Comparison of ENCODE assay signal across 36 cellular contexts in the genomic region with DNA sequence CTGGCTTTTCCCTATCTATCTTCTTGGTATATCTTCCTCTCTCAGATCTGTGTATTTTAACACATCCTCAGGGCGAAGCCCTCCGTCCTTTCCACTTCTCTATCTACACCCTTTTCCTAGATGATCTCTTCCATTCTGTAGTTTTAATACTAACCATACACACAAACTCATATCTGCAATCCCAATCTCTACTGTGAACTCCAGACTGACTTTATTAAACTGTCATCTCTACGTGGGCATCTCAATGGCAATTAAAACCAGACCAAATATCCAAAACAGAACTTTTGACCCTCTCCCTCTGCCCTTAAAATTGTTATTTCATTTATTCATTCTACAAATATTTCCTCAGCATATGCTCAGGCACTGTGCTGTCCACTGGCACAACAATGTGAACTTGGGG.
"Had no signal": no experiment of that assay in that cellular context is flagged by ENCODE, and none has a peak within 500 bp of the region (broad histone marks: within the 10 kb centered on the region; RNA-seq: fewer than 3 reads in every experiment).

No MANE protein-coding gene starts in this region.

- H3K4me3 ChIP-seq: ascending aorta, breast epithelium, cardiac muscle cell, coronary artery, dorsolateral prefrontal cortex, gastrocnemius medialis, heart right ventricle had no signal

- H3K36me3 ChIP-seq: ascending aorta, breast epithelium, cardiac muscle cell, gastrocnemius medialis had no signal

- H3K9me3 Mint-ChIP-seq: activated B cell treated with CpG ODN at 0.5 μM for 24 hours; activated CD4-positive, alpha-beta memory T cell treated with anti-CD3 and anti-CD28 coated beads for 36 hours; activated naive CD4-positive, alpha-beta T cell treated with anti-CD3 and anti-CD28 coated beads for 36 hours; activated naive CD4-positive, alpha-beta T cell treated with anti-CD3 and anti-CD28 coated beads, Interleukin-2, amount 50 U/mL, for 24 hours; activated naive CD8-positive, alpha-beta T cell treated with anti-CD3 and anti-CD28 coated beads, Interleukin-2, amount 50 U/mL, for 24 hours; activated T-helper 1 cell treated with anti-CD3 and anti-CD28 coated beads, Interleukin-12 subunit alpha, Interleukin-12 subunit beta, Interleukin-2, Interleukin-4 antibody, amounts not matched to agents 30 ng/mL and 10 ng/mL and 1 ng/mL, durations not matched to agents 14 hours and 24 hours and 36 hours; activated T-helper 2 cell treated with anti-CD3 and anti-CD28 coated beads, Interferon-gamma antibody, Interleukin-2, Interleukin-4, amounts not matched to agents 10 μg/mL and 5 μg/mL and 100 μg/mL, durations not matched to agents 14 hours and 24 hours and 36 hours; dendritic cell treated with granulocyte-macrophage colony-stimulating factor and Interleukin-4, amounts not matched to agents 40 ng/mL and 50 ng/mL, for 4 days; endodermal cell; T-helper 2 cell treated with Interferon-gamma antibody and Interleukin-4, amounts not matched to agents 5 μg/mL and 100 μg/mL, for 36 hours had no signal

- H3K27ac ChIP-seq: ascending aorta, breast epithelium, cardiac muscle cell, coronary artery, foreskin keratinocyte, gastrocnemius medialis, heart right ventricle, WERI-Rb-1 had no signal

- H3K4me3 Mint-ChIP-seq: activated B cell treated with CpG ODN at 0.5 μM for 24 hours; activated CD4-positive, alpha-beta memory T cell treated with anti-CD3 and anti-CD28 coated beads for 36 hours; activated CD8-positive, alpha-beta memory T cell treated with anti-CD3 and anti-CD28 coated beads, Interleukin-2, amount 10 ng/mL, durations not matched to agents 7 days and 5 days; activated CD8-positive, alpha-beta T cell treated with anti-CD3 and anti-CD28 coated beads, Interleukin-2, amount 10 ng/mL, durations not matched to agents 7 days and 5 days; activated naive CD4-positive, alpha-beta T cell treated with anti-CD3 and anti-CD28 coated beads for 36 hours; activated naive CD4-positive, alpha-beta T cell treated with anti-CD3 and anti-CD28 coated beads, Interleukin-2, amount 50 U/mL, for 24 hours; activated naive CD8-positive, alpha-beta T cell treated with anti-CD3 and anti-CD28 coated beads for 36 hours; activated naive CD8-positive, alpha-beta T cell treated with anti-CD3 and anti-CD28 coated beads, Interleukin-2, amount 50 U/mL, for 24 hours; activated T-helper 1 cell treated with anti-CD3 and anti-CD28 coated beads, Interleukin-12 subunit alpha, Interleukin-12 subunit beta, Interleukin-2, Interleukin-4 antibody, amounts not matched to agents 30 ng/mL and 10 ng/mL and 1 ng/mL, durations not matched to agents 14 hours and 24 hours and 36 hours; dendritic cell treated with granulocyte-macrophage colony-stimulating factor and Interleukin-4, amounts not matched to agents 40 ng/mL and 50 ng/mL, for 4 days; endodermal cell; T-cell; T-helper 17 cell; T-helper 2 cell treated with Interferon-gamma antibody and Interleukin-4, amounts not matched to agents 5 μg/mL and 100 μg/mL, for 36 hours had no signal

- H3K4me1 ChIP-seq: breast epithelium, foreskin keratinocyte had no signal

- H3K9me3 ChIP-seq: ascending aorta, breast epithelium, gastrocnemius medialis, heart right ventricle had no signal

- DNase-seq: activated B cell treated with CpG ODN at 0.5 μM for 24 hours; activated CD4-positive, alpha-beta memory T cell treated with anti-CD3 and anti-CD28 coated beads for 36 hours; activated CD4-positive, alpha-beta T cell treated with anti-CD3 and anti-CD28 coated beads for 48 hours; activated CD8-positive, alpha-beta memory T cell treated with anti-CD3 and anti-CD28 coated beads, Interleukin-2, amount 10 ng/mL, durations not matched to agents 7 days and 5 days; activated CD8-positive, alpha-beta memory T cell treated with anti-CD3 and anti-CD28 coated beads, Interleukin-2, amount 50 U/mL, for 4 hours; activated CD8-positive, alpha-beta T cell treated with anti-CD3 and anti-CD28 coated beads, Interleukin-2, amount 10 ng/mL, durations not matched to agents 7 days and 5 days; activated effector memory CD4-positive, alpha-beta T cell treated with anti-CD3 and anti-CD28 coated beads, Interleukin-2, amount 50 U/mL, for 16 hours; activated naive CD4-positive, alpha-beta T cell treated with anti-CD3 and anti-CD28 coated beads for 36 hours; activated naive CD8-positive, alpha-beta T cell treated with anti-CD3 and anti-CD28 coated beads for 36 hours; activated naive CD8-positive, alpha-beta T cell treated with anti-CD3 and anti-CD28 coated beads, Interleukin-2, amount 50 U/mL, for 24 hours; activated T-cell treated with anti-CD3 and anti-CD28 coated beads, Interleukin-2, amount 50 U/mL, for 1 hour; activated T-cell treated with anti-CD3 and anti-CD28 coated beads, Interleukin-2, amount 50 U/mL, for 48 hours; central memory CD4-positive, alpha-beta T cell; cerebellar nuclear complex; dorsolateral prefrontal cortex; effector memory CD4-positive, alpha-beta T cell; endodermal cell; foreskin keratinocyte; gastrocnemius medialis; heart right ventricle; T-cell; T-helper 17 cell; T1000; WERI-Rb-1 had no signal

- H3K27me3 ChIP-seq: ascending aorta, breast epithelium, cardiac muscle cell, dorsolateral prefrontal cortex, foreskin keratinocyte, gastrocnemius medialis, heart right ventricle had no signal

- H3K27me3 Mint-ChIP-seq: activated B cell treated with CpG ODN at 0.5 μM for 24 hours; activated CD4-positive, alpha-beta memory T cell treated with anti-CD3 and anti-CD28 coated beads for 36 hours; activated CD8-positive, alpha-beta memory T cell treated with anti-CD3 and anti-CD28 coated beads, Interleukin-2, amount 10 ng/mL, durations not matched to agents 7 days and 5 days; activated naive CD4-positive, alpha-beta T cell treated with anti-CD3 and anti-CD28 coated beads, Interleukin-2, amount 50 U/mL, for 24 hours; activated naive CD8-positive, alpha-beta T cell treated with anti-CD3 and anti-CD28 coated beads for 36 hours; activated naive CD8-positive, alpha-beta T cell treated with anti-CD3 and anti-CD28 coated beads, Interleukin-2, amount 50 U/mL, for 24 hours; brain; dendritic cell treated with granulocyte-macrophage colony-stimulating factor and Interleukin-4, amounts not matched to agents 40 ng/mL and 50 ng/mL, for 4 days; T-cell; T-helper 17 cell had no signal

- ATAC-seq: activated CD4-positive, CD25-positive, alpha-beta regulatory T cell treated with anti-CD3 and anti-CD28 coated beads, Interleukin-2, amount 50 U/mL, for 24 hours; activated CD8-positive, alpha-beta memory T cell treated with anti-CD3 and anti-CD28 coated beads, Interleukin-2, amount 10 ng/mL, durations not matched to agents 7 days and 5 days; activated CD8-positive, alpha-beta T cell treated with anti-CD3 and anti-CD28 coated beads, Interleukin-2, amount 10 ng/mL, durations not matched to agents 7 days and 5 days; activated naive CD8-positive, alpha-beta T cell treated with anti-CD3 and anti-CD28 coated beads, Interleukin-2, amount 50 U/mL, for 24 hours; esophagus mucosa; foreskin keratinocyte; gastrocnemius medialis; heart right ventricle; T-cell; T-helper 17 cell had no signal

- H3K27ac Mint-ChIP-seq: activated B cell treated with CpG ODN at 0.5 μM for 24 hours; activated CD4-positive, alpha-beta memory T cell treated with anti-CD3 and anti-CD28 coated beads for 36 hours; activated CD8-positive, alpha-beta memory T cell treated with anti-CD3 and anti-CD28 coated beads, Interleukin-2, amount 10 ng/mL, durations not matched to agents 7 days and 5 days; activated CD8-positive, alpha-beta T cell treated with anti-CD3 and anti-CD28 coated beads, Interleukin-2, amount 10 ng/mL, durations not matched to agents 7 days and 5 days; activated naive CD4-positive, alpha-beta T cell treated with anti-CD3 and anti-CD28 coated beads for 36 hours; activated naive CD4-positive, alpha-beta T cell treated with anti-CD3 and anti-CD28 coated beads, Interleukin-2, amount 50 U/mL, for 24 hours; activated naive CD8-positive, alpha-beta T cell treated with anti-CD3 and anti-CD28 coated beads for 36 hours; activated naive CD8-positive, alpha-beta T cell treated with anti-CD3 and anti-CD28 coated beads, Interleukin-2, amount 50 U/mL, for 24 hours; activated T-helper 1 cell treated with anti-CD3 and anti-CD28 coated beads, Interleukin-12 subunit alpha, Interleukin-12 subunit beta, Interleukin-2, Interleukin-4 antibody, amounts not matched to agents 30 ng/mL and 10 ng/mL and 1 ng/mL, durations not matched to agents 14 hours and 24 hours and 36 hours; activated T-helper 2 cell treated with anti-CD3 and anti-CD28 coated beads, Interferon-gamma antibody, Interleukin-2, Interleukin-4, amounts not matched to agents 10 μg/mL and 5 μg/mL and 100 μg/mL, durations not matched to agents 14 hours and 24 hours and 36 hours; brain; dendritic cell treated with granulocyte-macrophage colony-stimulating factor and Interleukin-4, amounts not matched to agents 40 ng/mL and 50 ng/mL, for 4 days; endodermal cell; T-cell; T-helper 17 cell; T-helper 2 cell treated with Interferon-gamma antibody and Interleukin-4, amounts not matched to agents 5 μg/mL and 100 μg/mL, for 36 hours had no signal
